Comparison of ENCODE assay signal across 1 cellular context in genomic region chr3:15899438-15899837, GRCh38.
TF ChIP-seq lines count a peak whose summit lies in the region.

No MANE protein-coding gene starts in this region.

TF ChIP-seq in K562, 482 proteins besides CTCF, POLR2A, EP300 and RAD21 (continued from another document and continues in another):
- TF ChIP-seq CLOCK (CRISPR knock-in tag; IDR thresholded peaks at IDR 0.05; ENCODE audit: borderline replicate concordance) (no peak), ZFP91 (CRISPR knock-in tag; IDR thresholded peaks at IDR 0.05) (no peak), ZNF707 (CRISPR knock-in tag; conservative IDR thresholded peaks at IDR 0.05) (no peak), GTF2A2 (tag; IDR thresholded peaks at IDR 0.05) (no peak), RHOXF2B (CRISPR knock-in tag; conservative IDR thresholded peaks at IDR 0.05) (no peak), ILF3 (IDR thresholded peaks at IDR 0.05; ENCODE audit: borderline replicate concordance) (no peak), NCOA1 (IDR thresholded peaks at IDR 0.05; ENCODE audit: low read depth) (no peak), GATA2 (CRISPR knock-in tag; IDR thresholded peaks at IDR 0.05) (no peak), SREBF2 (CRISPR knock-in tag; IDR thresholded peaks at IDR 0.05) (no peak), ZNF280B (CRISPR knock-in tag; IDR thresholded peaks at IDR 0.05) (no peak), RNF2 (IDR thresholded peaks at IDR 0.05) (no peak; the same call in 1 of the 2 replicates), PBX2 (CRISPR knock-in tag; IDR thresholded peaks at IDR 0.05; ENCODE audit: low read depth) (no peak), PBX2 (tag; conservative IDR thresholded peaks at IDR 0.05; ENCODE audit: low read depth) (0 out of 2 replicates have a peak, but pooled peaks have one; percentile 35), ZNF445 (CRISPR knock-in tag; IDR thresholded peaks at IDR 0.05; ENCODE audit: low read depth) (no peak), ZBED1 (IDR thresholded peaks at IDR 0.05) (no peak), ZKSCAN8 (CRISPR knock-in tag; IDR thresholded peaks at IDR 0.05) (no peak), ILK (tag; IDR thresholded peaks at IDR 0.05; ENCODE audit: borderline replicate concordance, low read depth) (no peak), ZNF778 (CRISPR knock-in tag; IDR thresholded peaks at IDR 0.05) (no peak), TEAD1 (CRISPR knock-in tag; IDR thresholded peaks at IDR 0.05) (no peak), ZNF133 (CRISPR knock-in tag; IDR thresholded peaks at IDR 0.05) (no peak), ZNF551 (CRISPR knock-in tag; IDR thresholded peaks at IDR 0.05) (no peak), CTCFL (IDR thresholded peaks at IDR 0.05; ENCODE audit: borderline replicate concordance, insufficient read depth, low read depth, low read length, poor library complexity, severe bottlenecking) (no peak), ZNF41 (CRISPR knock-in tag; conservative IDR thresholded peaks at IDR 0.05) (no peak), USF1 (CRISPR knock-in tag; IDR thresholded peaks at IDR 0.05) (peak; percentile 90), WHSC1 (IDR thresholded peaks at IDR 0.05; ENCODE audit: low read length) (no peak), SAFB (IDR thresholded peaks at IDR 0.05; ENCODE audit: borderline replicate concordance, low read depth, low read length) (no peak), TAF7 (tag; IDR thresholded peaks at IDR 0.05) (no peak), PCBP2 (IDR thresholded peaks at IDR 0.05; ENCODE audit: low read depth, low read length, poor library complexity, severe bottlenecking) (no peak), ZNF785 (CRISPR knock-in tag; IDR thresholded peaks at IDR 0.05) (no peak), CTBP1 (IDR thresholded peaks at IDR 0.05; ENCODE audit: borderline replicate concordance) (no peak), ZSCAN32 (CRISPR knock-in tag; IDR thresholded peaks at IDR 0.05) (no peak), CUX1 (CRISPR knock-in tag; IDR thresholded peaks at IDR 0.05) (no peak), HMBOX1 (IDR thresholded peaks at IDR 0.05) (no peak), SAFB2 (IDR thresholded peaks at IDR 0.05; ENCODE audit: borderline replicate concordance, low read depth, low read length, severe bottlenecking) (no peak), NONO (IDR thresholded peaks at IDR 0.05; ENCODE audit: low read depth in 2 of 2, low read length in 1 of 2) (no peak), THAP12 (CRISPR knock-in tag; IDR thresholded peaks at IDR 0.05) (no peak), POLR2H (tag; IDR thresholded peaks at IDR 0.05; ENCODE audit: low read depth) (no peak), MTA3 (IDR thresholded peaks at IDR 0.05; ENCODE audit: borderline replicate concordance) (no peak), MLLT1 (IDR thresholded peaks at IDR 0.05) (no peak)
